Comparison of ENCODE assay signal across 35 cellular contexts in genomic region chr14:75318353-75318752, GRCh38.
"Had no signal": no experiment of that assay in that cellular context is flagged by ENCODE, and none has a peak within 500 bp of the region (broad histone marks: within the 10 kb centered on the region; RNA-seq: fewer than 3 reads in every experiment).

No MANE protein-coding gene starts in this region.

- H3K9ac ChIP-seq: KMS-11 had no signal

- H3K27me3 ChIP-seq: adrenal gland, body of pancreas, breast epithelium, SJCRH30 had no signal

- ATAC-seq: activated CD4-positive, CD25-positive, alpha-beta regulatory T cell treated with anti-CD3 and anti-CD28 coated beads, Interleukin-2, amount 50 U/mL, for 24 hours; activated naive CD4-positive, alpha-beta T cell treated with anti-CD3 and anti-CD28 coated beads, Interleukin-2, amount 50 U/mL, for 72 hours; activated T-cell treated with anti-CD3 and anti-CD28 coated beads, Interleukin-2, amount 50 U/mL, for 4 hours; body of pancreas; Panc1; WTC11 had no signal

- H3K9me3 ChIP-seq: adrenal gland, body of pancreas, breast epithelium, SJCRH30 had no signal

- H3K27ac ChIP-seq: adrenal gland, body of pancreas, breast epithelium, KMS-11, SJCRH30, SK-N-MC had no signal

- H3K36me3 ChIP-seq: adrenal gland, breast epithelium, SJCRH30 had no signal

- H3K4me1 ChIP-seq: SJCRH30 had no signal

- FAIRE-seq: astrocyte, TTC549 had no signal

- H3K4me2 ChIP-seq: KMS-11 had no signal

- H3K4me3 ChIP-seq: adrenal gland, body of pancreas, breast epithelium, SJCRH30, SK-N-MC had no signal

- DNase-seq: activated CD4-positive, alpha-beta memory T cell treated with anti-CD3 and anti-CD28 coated beads for 36 hours; activated CD4-positive, alpha-beta T cell treated with anti-CD3 and anti-CD28 coated beads for 4 hours; activated CD4-positive, alpha-beta T cell treated with anti-CD3 and anti-CD28 coated beads, Interleukin-2, amount 50 U/mL, for 1 hour; activated CD8-positive, alpha-beta memory T cell treated with anti-CD3 and anti-CD28 coated beads, Interleukin-2, amount 50 U/mL, for 4 hours; activated gamma-delta T cell treated with Interleukin-2 at 50 U/mL for 16 hours; activated naive CD4-positive, alpha-beta T cell treated with anti-CD3 and anti-CD28 coated beads for 36 hours; activated T-cell treated with anti-CD3 and anti-CD28 coated beads for 4 hours; activated T-cell treated with anti-CD3 and anti-CD28 coated beads, Interleukin-2, amount 50 U/mL, for 4 hours; adrenal gland; body of pancreas; caudate nucleus; MM.1S; NCI-H1092 treated with DMSO at 0.1 percent for 48 hours; NCI-H1417; NCI-H146; NCI-H187 treated with DMSO at 0.1 percent for 48 hours; NCI-H2081; NCI-H2171 treated with DMSO at 0.1 percent for 48 hours; NCI-H2227 treated with DMSO at 0.1 percent for 48 hours; NCI-H446; NCI-H510A treated with DMSO at 0.1 percent for 48 hours; NCI-H526 treated with DMSO at 0.1 percent for 48 hours; NCI-H774; SHP77; SJCRH30; T1000 had no signal
